In the genomic region with DNA sequence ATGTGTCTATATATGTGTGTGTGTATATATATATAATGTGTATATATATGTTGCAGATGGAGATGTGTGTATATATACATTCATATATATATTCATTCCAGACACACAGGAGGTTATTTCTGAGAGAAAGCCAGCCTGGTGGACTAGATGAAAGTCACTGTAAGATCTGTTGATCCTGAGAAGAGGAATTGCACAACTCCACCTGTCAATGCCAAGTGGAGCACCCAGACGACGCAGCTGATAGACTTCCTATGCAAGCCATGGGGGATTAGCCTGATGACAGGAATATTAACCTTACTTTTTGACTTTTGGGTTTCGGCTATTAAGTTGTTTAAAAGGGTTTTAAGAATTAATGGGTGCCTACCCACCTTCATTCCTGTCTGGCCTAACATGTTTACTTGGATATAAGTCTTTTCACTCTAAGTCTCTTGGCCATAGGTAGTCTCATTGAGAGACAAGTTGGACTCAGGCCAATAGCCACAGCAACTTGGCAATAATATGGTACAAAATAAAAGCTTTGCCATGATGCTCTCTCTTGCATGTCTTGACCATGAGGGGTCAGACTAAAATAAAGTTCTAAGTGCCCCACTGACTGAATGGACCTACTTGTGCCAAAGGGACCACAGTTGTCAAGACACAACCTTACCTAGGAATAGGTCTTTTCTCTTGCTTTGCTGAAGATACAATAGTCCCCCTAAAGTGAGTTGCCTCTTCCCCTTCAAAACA, we compare ENCODE assay signal across 31 cellular contexts. TPM values are rescaled to one million over a fixed set of nuclear protein-coding genes. Genes with fewer than 3 reads are reported as not detected.
"Had no signal": no experiment of that assay in that cellular context is flagged by ENCODE, and none has a peak within 500 bp of the region (broad histone marks: within the 10 kb centered on the region; RNA-seq: fewer than 3 reads in every experiment).

No MANE protein-coding gene starts in this region.

- H3K4me1 ChIP-seq: SJCRH30 had no signal

- ATAC-seq: activated CD8-positive, alpha-beta memory T cell treated with anti-CD3 and anti-CD28 coated beads, Interleukin-2, amount 10 ng/mL, durations not matched to agents 7 days and 5 days; activated naive CD8-positive, alpha-beta T cell treated with anti-CD3 and anti-CD28 coated beads, Interleukin-2, amount 50 U/mL, for 24 hours; Panc1 had no signal

- H3K27me3 ChIP-seq: SJCRH30 had no signal

- DNase-seq: activated CD4-positive, alpha-beta memory T cell treated with anti-CD3 and anti-CD28 coated beads, Interleukin-2, amount 10 ng/mL, durations not matched to agents 7 days and 5 days; activated CD4-positive, alpha-beta T cell treated with anti-CD3 and anti-CD28 coated beads for 1 hour; activated CD4-positive, alpha-beta T cell treated with anti-CD3 and anti-CD28 coated beads for 48 hours; activated CD4-positive, CD25-positive, alpha-beta regulatory T cell; activated CD8-positive, alpha-beta memory T cell treated with anti-CD3 and anti-CD28 coated beads for 24 hours; activated CD8-positive, alpha-beta memory T cell treated with anti-CD3 and anti-CD28 coated beads, Interleukin-2, amount 10 ng/mL, durations not matched to agents 7 days and 5 days; activated CD8-positive, alpha-beta memory T cell treated with anti-CD3 and anti-CD28 coated beads, Interleukin-2, amount 50 U/mL, for 48 hours; activated effector memory CD4-positive, alpha-beta T cell treated with Interleukin-2 at 50 U/mL for 16 hours; activated naive CD4-positive, alpha-beta T cell treated with anti-CD3 and anti-CD28 coated beads, Interleukin-2, amount 10 ng/mL, durations not matched to agents 7 days and 5 days; activated naive CD8-positive, alpha-beta T cell treated with anti-CD3 and anti-CD28 coated beads, Interleukin-2, amount 50 U/mL, for 24 hours; activated T-cell treated with anti-CD3 and anti-CD28 coated beads, Interleukin-2, amount 50 U/mL, for 48 hours; anterior cingulate cortex; NCI-H1105; NCI-H1436; NCI-H1694; NCI-H1930; NCI-H526; NCI-H748 treated with DMSO at 0.1 percent for 48 hours; SHP77; SJCRH30; T1000; WERI-Rb-1 had no signal

- H3K36me3 ChIP-seq: SJCRH30, WERI-Rb-1 had no signal

- H3K4me3 ChIP-seq: SJCRH30, SK-N-MC had no signal

- H3K27ac ChIP-seq: RWPE1, SJCRH30, SK-N-MC, WERI-Rb-1 had no signal

- H3K9me3 ChIP-seq: SJCRH30 had no signal

RNA-seq across cellular contexts. Expression of gene GOLGA6L2, which starts 35.9 kb away (rescaled TPM):
- total RNA-seq: activated CD4-positive, alpha-beta memory T cell treated with anti-CD3 and anti-CD28 coated beads, Interleukin-2, amount 10 ng/mL, durations not matched to agents 7 days and 5 days; activated CD8-positive, alpha-beta memory T cell treated with anti-CD3 and anti-CD28 coated beads, Interleukin-2, amount 10 ng/mL, durations not matched to agents 7 days and 5 days; bronchial epithelial cell; chondrocyte; M059J; NCI-H460; SJCRH30; T-helper 1 cell treated with Interleukin-12 subunit alpha and Interleukin-12 subunit beta and Interleukin-4 antibody, amounts not matched to agents 30 ng/mL and 1 ng/mL, for 36 hours; T-helper 2 cell treated with Interferon-gamma antibody and Interleukin-4, amounts not matched to agents 100 ng/mL and 5 ng/mL, for 36 hours had no signal
